ENCODE assay signal across 21 cellular contexts in the genomic region with DNA sequence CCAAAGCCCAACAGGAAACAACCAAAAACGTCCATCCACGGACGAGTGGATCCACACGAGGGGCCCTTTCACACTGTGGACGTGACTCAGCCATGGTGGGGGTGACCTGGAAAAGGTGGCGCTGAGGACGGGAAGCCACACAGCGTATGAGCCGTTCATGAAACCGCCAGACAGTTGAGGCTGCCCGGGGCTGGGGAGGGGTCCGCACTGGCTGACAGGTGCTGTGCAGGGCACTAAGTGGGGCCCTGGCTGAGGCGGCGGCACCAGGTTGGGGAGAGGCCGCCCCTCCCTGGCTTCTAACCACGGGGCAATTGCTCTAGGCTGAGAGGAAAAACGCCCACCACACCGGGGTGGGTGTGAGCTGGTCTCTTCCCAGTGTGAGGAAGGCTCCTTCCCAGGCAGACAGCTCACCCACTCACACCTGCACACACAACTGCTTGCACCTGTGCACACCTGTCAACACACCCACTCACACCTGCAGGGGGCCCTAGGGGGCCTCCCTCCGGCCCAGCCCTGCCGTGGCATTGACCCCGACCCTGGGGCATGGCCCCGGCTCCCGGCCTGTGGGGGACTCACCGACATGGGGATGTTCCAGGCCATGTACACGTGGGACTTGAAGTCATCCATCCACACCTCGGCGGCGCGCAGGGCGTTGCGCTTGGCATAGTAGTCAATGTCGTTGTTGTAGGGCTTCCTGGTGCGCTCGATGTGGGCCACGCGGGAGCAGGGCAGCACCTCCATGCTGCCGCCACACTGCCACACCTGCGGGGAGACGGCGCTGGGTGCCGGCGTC. TPM values are rescaled to one million over a fixed set of nuclear protein-coding genes. Genes with fewer than 3 reads are reported as not detected.
A peak's percentile ranks its signal among the peaks of the same experiment; 100 is the strongest.
DNase-seq lines count a peak whose midpoint lies in the region; ATAC-seq and TF ChIP-seq lines count a peak whose summit lies in the region.
"Had no signal": no experiment of that assay in that cellular context is flagged by ENCODE, and none has a peak within 500 bp of the region (broad histone marks: within the 10 kb centered on the region; RNA-seq: fewer than 3 reads in every experiment).

No MANE protein-coding gene starts in this region.

- peaks cover 12 to 89% (median 61%) of the 10 kb centered on the region in 7 donors for H3K27me3 ChIP-seq in heart right ventricle
- peaks cover 44 to 55% (median 47%) of the 10 kb centered on the region in 11 experiments for H3K27me3 ChIP-seq in BLaER1 treated with 17β-estradiol and CSF1 and Interleukin-3, amounts not matched to agents 10 nM and 100 nM
- peaks cover 0 to 93% (median 7%) of the 10 kb centered on the region in 3 experiments for H3K27me3 ChIP-seq in neuronal stem cell (ENCODE audit: control insufficient read depth in 3 of 3, insufficient read depth in 3 of 3, low read depth in 1 of 3, low read length in 3 of 3)
- H3K27me3 ChIP-seq in Karpas-422 (ENCODE audit: low read length) = no peaks in the 10 kb centered on the region

- H2BK15ac ChIP-seq in neuronal stem cell (ENCODE audit: low read length) = peak overlapping the region; percentile 24

- no peak overlapping the region for H3K4ac ChIP-seq in neuronal stem cell (ENCODE audit: low read length)

- no peak for TF ChIP-seq POLR2A in erythroblast (IDR thresholded peaks at IDR 0.05; ENCODE audit: low read length)

- H3K4me1 ChIP-seq in heart right ventricle (peaks cover 0 to 9% (median 7%) of the 10 kb centered on the region in 9 donors), HEK293 (ENCODE audit: control insufficient read depth, insufficient read depth, low read length) (no peaks in the 10 kb centered on the region), neuronal stem cell (ENCODE audit: control insufficient read depth in 2 of 2, insufficient read depth in 1 of 2, low read depth in 1 of 2, low read length in 2 of 2) (peaks cover 5 to 6% of the 10 kb centered on the region in 2 donors), Karpas-422 (ENCODE audit: low read length) (no peaks in the 10 kb centered on the region)
- H3K4me1 ChIP-seq in BLaER1 treated with 17β-estradiol and CSF1 and Interleukin-3, amounts not matched to agents 10 nM and 100 nM = peaks cover 7 to 41% (median 23%) of the 10 kb centered on the region in 10 experiments; a peak in 16 of 20 replicates
- H3K4me1 ChIP-seq: A549, BE2C, Caco-2 had no signal

- ATAC-seq in Right ventricle myocardium inferior (no peak), heart right ventricle (no peak)
- ATAC-seq: CD8-positive, alpha-beta T cell had no signal

- H3K79me1 ChIP-seq in neuronal stem cell (ENCODE audit: low read depth, low read length) = no peaks in the 10 kb centered on the region

- no peak overlapping the region for H2AFZ ChIP-seq in neuronal stem cell (ENCODE audit: low read length)
- no peak overlapping the region for H2AFZ ChIP-seq in Karpas-422 (ENCODE audit: low read length)

- H3K9ac ChIP-seq in BLaER1 treated with 17β-estradiol and CSF1 and Interleukin-3, amounts not matched to agents 10 nM and 100 nM = no peak overlapping the region
- H3K9ac ChIP-seq in neuronal stem cell (ENCODE audit: low read depth, low read length, poor library complexity) = no peak overlapping the region
- H3K9ac ChIP-seq in Karpas-422 (ENCODE audit: low read length) = no peak overlapping the region

- H3K9me3 ChIP-seq in heart right ventricle (peaks cover 0 to 2% (median 0%) of the 10 kb centered on the region in 11 donors), HEK293 (ENCODE audit: control insufficient read depth, insufficient read depth, low read depth, low read length) (no peaks in the 10 kb centered on the region), neuronal stem cell (replicated peaks in 1 of 2; ENCODE audit: control insufficient read depth in 2 of 2, insufficient read depth in 1 of 2, low read depth in 1 of 2, low read length in 2 of 2) (no peaks in the 10 kb centered on the region), Karpas-422 (ENCODE audit: low read length) (no peaks in the 10 kb centered on the region)
- peaks cover 0 to 4% (median 0%) of the 10 kb centered on the region in 11 experiments; a peak in 3 of 22 replicates for H3K9me3 ChIP-seq in BLaER1 treated with 17β-estradiol and CSF1 and Interleukin-3, amounts not matched to agents 10 nM and 100 nM (replicated peaks in 1 of 11)
- H3K9me3 ChIP-seq: A549, BE2C, Caco-2 had no signal

- no peak overlapping the region for H2AK5ac ChIP-seq in neuronal stem cell (ENCODE audit: low read depth, low read length)

- H3K36me3 ChIP-seq in heart right ventricle (no peaks in the 10 kb centered on the region), HEK293 (ENCODE audit: control insufficient read depth in 2 of 2, insufficient read depth in 1 of 2, low read length in 2 of 2) (no peaks in the 10 kb centered on the region), neuronal stem cell (replicated peaks in 1 of 2; ENCODE audit: control insufficient read depth in 2 of 2, insufficient read depth in 2 of 2, low read length in 2 of 2) (no peaks in the 10 kb centered on the region), Karpas-422 (ENCODE audit: insufficient read depth, low read length) (no peaks in the 10 kb centered on the region)
- no peaks in the 10 kb centered on the region for H3K36me3 ChIP-seq in BLaER1 treated with 17β-estradiol and CSF1 and Interleukin-3, amounts not matched to agents 10 nM and 100 nM
- H3K36me3 ChIP-seq: BE2C had no signal

- H2BK120ac ChIP-seq in neuronal stem cell (ENCODE audit: low read depth, low read length) = no peak overlapping the region

- POLR2A ChIA-PET in HEK293 (lab: Yijun Ruan, JAX) = no interaction called here

- H3K4me3 ChIP-seq in heart right ventricle (no peak overlapping the region), HEK293 (ENCODE audit: low read depth, low read length) (no peak overlapping the region), neuronal stem cell (ENCODE audit: low read length in 2 of 2) (no peak overlapping the region), Karpas-422 (ENCODE audit: low read length) (no peak overlapping the region)
- no peak overlapping the region for H3K4me3 ChIP-seq in BLaER1 treated with 17β-estradiol and CSF1 and Interleukin-3, amounts not matched to agents 10 nM and 100 nM
- H3K4me3 ChIP-seq: A549 had no signal

- no peak overlapping the region for H4K91ac ChIP-seq in neuronal stem cell (ENCODE audit: low read depth, low read length, poor library complexity)

- peaks cover 0 to 61% (median 0%) of the 10 kb centered on the region in 11 experiments; a peak in 8 of 22 replicates for H4K20me1 ChIP-seq in BLaER1 treated with 17β-estradiol and CSF1 and Interleukin-3, amounts not matched to agents 10 nM and 100 nM
- no peaks in the 10 kb centered on the region; the same call in 1 of the 2 replicates for H4K20me1 ChIP-seq in Karpas-422 (ENCODE audit: insufficient read depth, low read depth, low read length)

- H3K9me2 ChIP-seq in Karpas-422 (replicated peaks; ENCODE audit: insufficient read depth, low read length) = no peaks in the 10 kb centered on the region

- peak overlapping the region; percentile 85 for H3K23ac ChIP-seq in neuronal stem cell (ENCODE audit: low read depth, low read length, poor library complexity)

- TF ChIP-seq CTCF in heart right ventricle (IDR thresholded peaks at IDR 0.05) = no peak
- TF ChIP-seq CTCF in HEK293 (tag by site-specific recombination; IDR thresholded peaks at IDR 0.05) = no peak

- no peak overlapping the region for H4K8ac ChIP-seq in neuronal stem cell (ENCODE audit: low read depth, low read length)

- H3K79me2 ChIP-seq in Karpas-422 (ENCODE audit: low read length) = no peaks in the 10 kb centered on the region

- peak; percentile 64 for DNase-seq in Right ventricle myocardium inferior (ENCODE audit: missing footprints)
- DNase-seq in heart right ventricle = no peak
- no peak for DNase-seq in neuronal stem cell (ENCODE audit: low spot score)
- DNase-seq in erythroblast (lab: John Stamatoyannopoulos, UW) = no peak
- DNase-seq in NCI-H187 (lab: John Stamatoyannopoulos, UW) = no peak
- no peak for DNase-seq in Karpas-422
- DNase-seq: 8988T; ACHN; AML-193; BE2C; Caco-2; CD4-positive, CD25-positive, alpha-beta regulatory T cell; CD8-positive, alpha-beta T cell; DMS153; DND-41; GOT3; H9 had no signal

- no peak overlapping the region for H3K27ac ChIP-seq in heart right ventricle
- no peak overlapping the region for H3K27ac ChIP-seq in BLaER1 treated with 17β-estradiol and CSF1 and Interleukin-3, amounts not matched to agents 10 nM and 100 nM
- H3K27ac ChIP-seq in HEK293 (ENCODE audit: extremely low read depth, low read depth, low read length) = no peak overlapping the region
- no peak overlapping the region for H3K27ac ChIP-seq in neuronal stem cell (replicated peaks; ENCODE audit: low read length)
- no peak overlapping the region for H3K27ac ChIP-seq in Karpas-422 (ENCODE audit: low read length)
- H3K27ac ChIP-seq: A549, C4-2B had no signal

- intact Hi-C loops in Right ventricle myocardium inferior (cut with DNase I) (no loop called here), heart right ventricle (cut with DNase I) (no loop called here)

- 84 to 87% methylated on average over 42 of the region's 42 CpGs for WGBS in heart right ventricle, 2 donors
- WGBS in neuronal stem cell (ENCODE audit: extremely low coverage in 2 of 2, insufficient read length in 2 of 2, insufficient replicate concordance in 1 of 2), 2 donors = no CpG with 5 or more reads among the region's 42 CpGs

- peak overlapping the region in 6 of 11 experiments; percentile 0 to 41 (median 14); a peak in 6 of 22 replicates for H3K4me2 ChIP-seq in BLaER1 treated with 17β-estradiol and CSF1 and Interleukin-3, amounts not matched to agents 10 nM and 100 nM
- no peak overlapping the region for H3K4me2 ChIP-seq in neuronal stem cell (ENCODE audit: insufficient read depth, low read length, poor library complexity, severe bottlenecking)
- no peak overlapping the region for H3K4me2 ChIP-seq in Karpas-422 (ENCODE audit: low read depth, low read length, poor library complexity, severe bottlenecking)
- H3K4me2 ChIP-seq: A549 had no signal

- peak overlapping the region; percentile 63 for H3K14ac ChIP-seq in neuronal stem cell (ENCODE audit: low read length)

- H2BK12ac ChIP-seq in neuronal stem cell (ENCODE audit: low read length) = peak overlapping the region; percentile 82

- H2BK5ac ChIP-seq in neuronal stem cell (ENCODE audit: low read length) = peak overlapping the region; percentile 39

- H3K18ac ChIP-seq in neuronal stem cell (ENCODE audit: low read length) = peak overlapping the region; percentile 8

- CTCF ChIA-PET in HEK293 (lab: Yijun Ruan, JAX) = no interaction called here

TF ChIP-seq in HEK293, 187 proteins besides CTCF, POLR2A, EP300 and RAD21 (continues in another document):
- TF ChIP-seq YY2 (tag by site-specific recombination; IDR thresholded peaks at IDR 0.05) = no peak

RNA-seq across cellular contexts. Expression of gene NOC4L, which starts 58.9 kb away (rescaled TPM):
- total RNA-seq in Right ventricle myocardium inferior = 9.2 TPM
- total RNA-seq in heart right ventricle = 10 to 100 TPM in 3 of 10 donors, 1 to 10 TPM in 7; 7.4 to 13.8 (median 9.0) TPM
- polyA plus RNA-seq in heart right ventricle = 10 to 100 TPM; 20.8 to 22.2 TPM
- polyA plus RNA-seq in neuronal stem cell (2013, experiment 1 of 2) = 24.2 TPM
- 24.1 TPM for polyA plus RNA-seq in neuronal stem cell (2013, experiment 2 of 2)
- total RNA-seq in Karpas-422 (2014; rRNA removed; shearing (Covaris generic); ENCODE audit: low replicate concordance) = 10.4 and 20.5 TPM in 2 replicates

RNA-seq across cellular contexts. Expression of gene DDX51, which starts 59.0 kb away (rescaled TPM):
- 10.4 TPM for total RNA-seq in Right ventricle myocardium inferior
- total RNA-seq in heart right ventricle = 10 to 100 TPM in 2 of 10 donors, 1 to 10 TPM in 8; 7.2 to 11.1 (median 8.6) TPM
- 10 to 100 TPM; 12.4 to 19.9 TPM for polyA plus RNA-seq in heart right ventricle
- polyA plus RNA-seq in neuronal stem cell (2013, experiment 1 of 2) = 8.5 TPM
- 8.6 TPM for polyA plus RNA-seq in neuronal stem cell (2013, experiment 2 of 2)
- 6.4 and 14.9 TPM in 2 replicates for total RNA-seq in Karpas-422 (2014; rRNA removed; shearing (Covaris generic); ENCODE audit: low replicate concordance)

Comparison
In these comparisons a context has a peak if more than half of its experiments do, and no peak if none do; other contexts are left out.
1. H3K4me2 ChIP-seq: peak in BLaER1 treated with 17β-estradiol and CSF1 and Interleukin-3, amounts not matched to agents 10 nM and 100 nM (6 of 11); none in neuronal stem cell (single experiment) and Karpas-422 (single experiment).